1 cellular context compared by ENCODE assay signal in the genomic region with DNA sequence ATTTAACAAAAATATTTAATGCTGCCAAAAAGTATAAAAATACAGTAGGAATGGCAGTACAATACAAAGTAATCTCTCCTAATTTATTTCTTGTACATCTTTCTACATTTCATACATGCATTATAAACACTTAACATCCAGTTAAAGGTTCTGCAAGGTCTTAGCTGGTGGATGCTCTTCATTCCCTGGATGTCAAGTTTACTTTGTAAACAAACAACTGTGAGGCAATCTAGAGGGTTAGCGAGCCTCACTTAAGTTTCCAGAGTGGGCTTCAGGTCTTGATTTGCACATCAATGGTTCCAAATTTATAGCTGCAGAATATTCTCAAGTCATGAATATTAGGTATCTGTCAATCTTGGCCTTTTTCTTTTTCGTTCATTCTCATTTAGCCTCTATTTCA.
TF ChIP-seq lines count a peak whose summit lies in the region.

No MANE protein-coding gene starts in this region.

TF ChIP-seq in SK-N-SH treated with all-trans-retinoic acid at 6 μM for 48 hours, 23 proteins besides CTCF, POLR2A, EP300 and RAD21 (continued from another document):
- TF ChIP-seq, protein P1, sequence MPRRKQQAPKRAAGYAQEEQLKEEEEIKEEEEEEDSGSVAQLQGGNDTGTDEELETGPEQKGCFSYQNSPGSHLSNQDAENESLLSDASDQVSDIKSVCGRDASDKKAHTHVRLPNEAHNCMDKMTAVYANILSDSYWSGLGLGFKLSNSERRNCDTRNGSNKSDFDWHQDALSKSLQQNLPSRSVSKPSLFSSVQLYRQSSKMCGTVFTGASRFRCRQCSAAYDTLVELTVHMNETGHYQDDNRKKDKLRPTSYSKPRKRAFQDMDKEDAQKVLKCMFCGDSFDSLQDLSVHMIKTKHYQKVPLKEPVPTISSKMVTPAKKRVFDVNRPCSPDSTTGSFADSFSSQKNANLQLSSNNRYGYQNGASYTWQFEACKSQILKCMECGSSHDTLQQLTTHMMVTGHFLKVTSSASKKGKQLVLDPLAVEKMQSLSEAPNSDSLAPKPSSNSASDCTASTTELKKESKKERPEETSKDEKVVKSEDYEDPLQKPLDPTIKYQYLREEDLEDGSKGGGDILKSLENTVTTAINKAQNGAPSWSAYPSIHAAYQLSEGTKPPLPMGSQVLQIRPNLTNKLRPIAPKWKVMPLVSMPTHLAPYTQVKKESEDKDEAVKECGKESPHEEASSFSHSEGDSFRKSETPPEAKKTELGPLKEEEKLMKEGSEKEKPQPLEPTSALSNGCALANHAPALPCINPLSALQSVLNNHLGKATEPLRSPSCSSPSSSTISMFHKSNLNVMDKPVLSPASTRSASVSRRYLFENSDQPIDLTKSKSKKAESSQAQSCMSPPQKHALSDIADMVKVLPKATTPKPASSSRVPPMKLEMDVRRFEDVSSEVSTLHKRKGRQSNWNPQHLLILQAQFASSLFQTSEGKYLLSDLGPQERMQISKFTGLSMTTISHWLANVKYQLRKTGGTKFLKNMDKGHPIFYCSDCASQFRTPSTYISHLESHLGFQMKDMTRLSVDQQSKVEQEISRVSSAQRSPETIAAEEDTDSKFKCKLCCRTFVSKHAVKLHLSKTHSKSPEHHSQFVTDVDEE (CRISPR knock-in tag; IDR thresholded peaks at IDR 0.05) = no peak
- TF ChIP-seq, protein P2, sequence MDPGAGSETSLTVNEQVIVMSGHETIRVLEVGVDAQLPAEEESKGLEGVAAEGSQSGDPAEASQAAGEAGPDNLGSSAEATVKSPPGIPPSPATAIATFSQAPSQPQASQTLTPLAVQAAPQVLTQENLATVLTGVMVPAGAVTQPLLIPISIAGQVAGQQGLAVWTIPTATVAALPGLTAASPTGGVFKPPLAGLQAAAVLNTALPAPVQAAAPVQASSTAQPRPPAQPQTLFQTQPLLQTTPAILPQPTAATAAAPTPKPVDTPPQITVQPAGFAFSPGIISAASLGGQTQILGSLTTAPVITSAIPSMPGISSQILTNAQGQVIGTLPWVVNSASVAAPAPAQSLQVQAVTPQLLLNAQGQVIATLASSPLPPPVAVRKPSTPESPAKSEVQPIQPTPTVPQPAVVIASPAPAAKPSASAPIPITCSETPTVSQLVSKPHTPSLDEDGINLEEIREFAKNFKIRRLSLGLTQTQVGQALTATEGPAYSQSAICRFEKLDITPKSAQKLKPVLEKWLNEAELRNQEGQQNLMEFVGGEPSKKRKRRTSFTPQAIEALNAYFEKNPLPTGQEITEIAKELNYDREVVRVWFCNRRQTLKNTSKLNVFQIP (CRISPR knock-in tag; IDR thresholded peaks at IDR 0.05; ENCODE audit: borderline replicate concordance, low read depth) = no peak
- no peak for TF ChIP-seq ZFP30 (CRISPR knock-in tag; IDR thresholded peaks at IDR 0.05)
- TF ChIP-seq, protein P3, sequence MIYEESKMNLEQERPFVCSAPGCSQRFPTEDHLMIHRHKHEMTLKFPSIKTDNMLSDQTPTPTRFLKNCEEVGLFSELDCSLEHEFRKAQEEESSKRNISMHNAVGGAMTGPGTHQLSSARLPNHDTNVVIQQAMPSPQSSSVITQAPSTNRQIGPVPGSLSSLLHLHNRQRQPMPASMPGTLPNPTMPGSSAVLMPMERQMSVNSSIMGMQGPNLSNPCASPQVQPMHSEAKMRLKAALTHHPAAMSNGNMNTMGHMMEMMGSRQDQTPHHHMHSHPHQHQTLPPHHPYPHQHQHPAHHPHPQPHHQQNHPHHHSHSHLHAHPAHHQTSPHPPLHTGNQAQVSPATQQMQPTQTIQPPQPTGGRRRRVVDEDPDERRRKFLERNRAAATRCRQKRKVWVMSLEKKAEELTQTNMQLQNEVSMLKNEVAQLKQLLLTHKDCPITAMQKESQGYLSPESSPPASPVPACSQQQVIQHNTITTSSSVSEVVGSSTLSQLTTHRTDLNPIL (CRISPR knock-in tag; IDR thresholded peaks at IDR 0.05; ENCODE audit: low read depth) = no peak
- TF ChIP-seq ZNF565 (CRISPR knock-in tag; conservative IDR thresholded peaks at IDR 0.05; ENCODE audit: low read depth) = no peak
- TF ChIP-seq PPARA (CRISPR knock-in tag; IDR thresholded peaks at IDR 0.05; ENCODE audit: borderline replicate concordance) = no peak
- TF ChIP-seq ZFP3 (CRISPR knock-in tag; IDR thresholded peaks at IDR 0.05) = no peak
- no peak for TF ChIP-seq GLIS3 (CRISPR knock-in tag; IDR thresholded peaks at IDR 0.05)
